8 cellular contexts compared by ENCODE assay signal in the genomic region with DNA sequence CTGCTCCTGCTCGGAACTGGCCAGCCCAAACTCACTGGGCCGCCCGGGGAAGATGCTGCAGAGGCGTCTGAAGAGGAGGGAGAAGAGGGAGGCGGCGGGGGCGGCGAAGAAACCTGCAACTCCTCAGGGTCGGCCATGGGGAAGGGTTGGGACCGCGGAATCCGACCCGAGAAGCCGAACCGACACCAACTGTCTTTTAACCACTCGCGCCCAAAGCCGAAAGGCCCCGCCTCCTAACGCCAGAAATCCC. TPM values are rescaled to one million over a fixed set of nuclear protein-coding genes. Genes with fewer than 3 reads are reported as not detected.
DNase-seq lines count a peak whose midpoint lies in the region; FAIRE-seq and TF ChIP-seq lines count a peak whose summit lies in the region.

A gene (minus strand): TSS at position 223 of the 250 bp plus-strand sequence. CDS start 86 bp downstream, at position 137.

- peak within 1 kb of the TSS; percentile 98 for H3K4me3 Mint-ChIP-seq in activated naive CD8-positive, alpha-beta T cell treated with anti-CD3 and anti-CD28 coated beads for 36 hours

- WGBS in testis, 2 donors = 0 to 1% methylated on average over 11 to 20 of the region's 20 CpGs

- peak within 1 kb of the TSS; percentile 98 to 99 for H3K27ac ChIP-seq in kidney (ENCODE audit: low read depth in 2 of 2, low read length in 2 of 2)
- peak within 1 kb of the TSS; percentile 67 to 94 for H3K27ac ChIP-seq in testis

- H3K36me3 ChIP-seq in kidney (ENCODE audit: control insufficient read depth in 1 of 2, insufficient read depth in 2 of 2, low read length in 2 of 2) (no peaks in the 10 kb centered on the region), testis (ENCODE audit: low read depth, missing control alignments) (no peaks in the 10 kb centered on the region)

- H3K4me3 ChIP-seq in kidney (ENCODE audit: low read length in 2 of 2) (peak within 1 kb of the TSS; percentile 85 to 99), testis (peak within 1 kb of the TSS; percentile 89 to 97)

- H3K27me3 Mint-ChIP-seq in activated naive CD8-positive, alpha-beta T cell treated with anti-CD3 and anti-CD28 coated beads for 36 hours = no peaks in the 10 kb centered on the region

- intact Hi-C loops in T-helper 1 cell treated with Interleukin-12 subunit alpha and Interleukin-12 subunit beta and Interleukin-4 antibody, amounts not matched to agents 30 ng/mL and 1 ng/mL, for 36 hours (cut with micrococcal nuclease) = loop anchor here (1.0 to 5.0 kb wide), 2 partner anchors 97 to 156 kb away; no protein-coding TSS in a partner anchor
- intact Hi-C loops in kidney (cut with DNase I) = no loop called here
- intact Hi-C loops in testis (cut with DNase I; ENCODE audit: low total_unique reads) = no loop called here

- DNase-seq in T-helper 1 cell = no peak
- DNase-seq in activated naive CD8-positive, alpha-beta T cell treated with anti-CD3 and anti-CD28 coated beads for 36 hours = no peak
- no peak for DNase-seq in kidney
- DNase-seq in testis = no peak
- DNase-seq in HCEC 1CT = no peak
- DNase-seq in NCI-H2081 treated with DMSO at 0.1 percent for 48 hours (lab: John Stamatoyannopoulos, UW) = no peak
- no peak for DNase-seq in SKM-1 treated with dmso at 0.1 percent for 144 hours (lab: John Stamatoyannopoulos, UW; ENCODE audit: unreplicated experiment)

- peaks cover 14% of the 10 kb centered on the region for H3K36me3 Mint-ChIP-seq in activated naive CD8-positive, alpha-beta T cell treated with anti-CD3 and anti-CD28 coated beads for 36 hours

- TF ChIP-seq CTCF in kidney (IDR thresholded peaks at IDR 0.05; ENCODE audit: borderline replicate concordance, extremely low read depth, insufficient read depth) (no peak), testis (IDR thresholded peaks at IDR 0.05) (no peak)

- peak within 1 kb of the TSS; percentile 92 to 99 for H3K9ac ChIP-seq in kidney (ENCODE audit: low read length in 2 of 2)

- peaks cover 21% of the 10 kb centered on the region for H3K4me1 Mint-ChIP-seq in activated naive CD8-positive, alpha-beta T cell treated with anti-CD3 and anti-CD28 coated beads for 36 hours

- no peak for FAIRE-seq in kidney (lab: Jason Lieb, UNC)

- H3K9me3 Mint-ChIP-seq in activated naive CD8-positive, alpha-beta T cell treated with anti-CD3 and anti-CD28 coated beads for 36 hours = no peaks in the 10 kb centered on the region

- TF ChIP-seq POLR2A in testis (IDR thresholded peaks at IDR 0.05) = no peak

- H3K9me3 ChIP-seq in kidney (ENCODE audit: control insufficient read depth in 1 of 2, low read length in 2 of 2) (no peaks in the 10 kb centered on the region), testis (no peaks in the 10 kb centered on the region)

- peak within 1 kb of the TSS; percentile 98 for H3K27ac Mint-ChIP-seq in activated naive CD8-positive, alpha-beta T cell treated with anti-CD3 and anti-CD28 coated beads for 36 hours

- peaks cover 6% of the 10 kb centered on the region in 2 donors for H3K4me1 ChIP-seq in kidney (ENCODE audit: control insufficient read depth in 1 of 2, insufficient read depth in 1 of 2, low read depth in 1 of 2, low read length in 2 of 2)
- H3K4me1 ChIP-seq in testis = peaks cover 5% of the 10 kb centered on the region

- H3K27me3 ChIP-seq in testis = no peaks in the 10 kb centered on the region

RNA-seq across cellular contexts. Expression of the gene that starts here (rescaled TPM):
- 15.7 and 18.0 TPM in 2 replicates for total RNA-seq in T-helper 1 cell treated with Interleukin-12 subunit alpha and Interleukin-12 subunit beta and Interleukin-4 antibody, amounts not matched to agents 30 ng/mL and 1 ng/mL, for 36 hours
- total RNA-seq in activated naive CD8-positive, alpha-beta T cell treated with anti-CD3 and anti-CD28 coated beads for 36 hours = 10 to 100 TPM; 18.9 to 20.9 TPM
- total RNA-seq in kidney = 3.9 TPM
- 1.9 TPM for polyA plus RNA-seq in kidney (ENCODE audit: insufficient read depth, low read depth, low replicate concordance)
- total RNA-seq in testis = 10 to 100 TPM; 14.7 to 20.2 TPM
- 36.0 TPM for polyA plus RNA-seq in testis (ENCODE audit: insufficient read depth, low read depth, low replicate concordance)

Comparison
In these comparisons a context has a peak if more than half of its experiments do, and no peak if none do; other contexts are left out.
1. RNA of the gene that starts here (polyA plus RNA-seq): 36.0 TPM in testis (single experiment); 1.9 TPM in kidney (single experiment); every median in the first group is over 10 times any median in the second.